ENCODE assay signal across 8 cellular contexts in the genomic region with DNA sequence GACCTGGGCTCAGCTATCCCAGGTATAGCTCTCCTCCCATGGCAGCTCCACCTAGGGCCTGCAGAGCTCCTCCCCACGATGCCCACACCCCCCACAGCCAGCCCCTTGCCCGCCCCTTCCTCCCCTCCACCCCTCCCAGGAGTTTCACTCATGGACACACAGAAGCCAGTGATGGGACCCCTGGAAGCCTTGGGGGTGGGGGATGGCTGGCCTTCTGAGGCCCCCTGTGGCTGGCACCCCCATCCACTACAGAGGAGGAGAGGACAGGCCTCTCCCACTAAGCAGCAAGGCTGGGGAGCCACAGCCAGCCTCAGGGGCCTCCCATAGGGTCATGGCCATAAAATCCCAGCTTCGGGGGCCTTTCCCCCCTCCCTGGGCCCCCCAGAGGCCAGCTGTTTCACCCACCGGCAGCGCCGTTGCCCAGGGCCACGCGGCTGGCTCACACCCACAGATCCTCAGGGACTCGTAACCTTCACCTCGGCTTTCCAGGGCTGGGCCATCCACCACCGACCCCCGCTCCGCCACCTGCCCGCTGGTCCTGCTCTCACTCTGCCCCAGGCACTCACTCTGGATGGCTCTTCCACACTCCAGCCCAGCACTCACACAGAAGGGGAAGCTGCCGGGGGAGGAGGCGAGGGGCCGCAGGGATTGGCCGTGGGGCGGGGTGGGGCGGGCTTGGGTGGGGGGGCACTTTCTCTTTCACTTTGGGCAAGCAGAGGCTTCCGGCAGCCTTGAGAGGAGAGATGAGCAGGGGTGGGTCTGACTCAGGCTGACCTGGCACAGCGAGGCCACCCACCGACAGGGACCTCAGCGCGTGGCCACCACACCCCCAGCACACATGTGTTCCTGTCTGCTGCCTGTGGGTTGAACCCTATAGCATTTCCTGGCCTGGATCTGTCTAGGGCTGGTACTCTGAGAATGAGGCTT. TPM values are rescaled to one million over a fixed set of nuclear protein-coding genes. Genes with fewer than 3 reads are reported as not detected.
DNase-seq lines count a peak whose midpoint lies in the region; ATAC-seq and TF ChIP-seq lines count a peak whose summit lies in the region.

No MANE protein-coding gene starts in this region.

- no peak overlapping the region for H3K27ac ChIP-seq in GM23338 (ENCODE audit: low read depth)

- DNase-seq in BJ (ENCODE audit: low read depth) (peak; percentile 34), GM23338 (ENCODE audit: low spot score) (peak; percentile 57), NCI-H69 (lab: John Stamatoyannopoulos, UW) (peak; percentile 89), midbrain (lab: John Stamatoyannopoulos, UW) (peak; percentile 48)
- peak; percentile 94 for DNase-seq in activated CD4-positive, alpha-beta memory T cell treated with anti-CD3 and anti-CD28 coated beads for 36 hours
- peak; percentile 71 for DNase-seq in effector CD4-positive, alpha-beta T cell
- DNase-seq in stimulated activated CD8-positive, alpha-beta memory T cell treated with anti-CD3 and anti-CD28 coated beads, Interleukin-2, amount 100 ng/mL, for 1 hour (ENCODE audit: low read depth in 2 of 2), result peak; percentile 38 to 55

- CTCF ChIA-PET in BJ (lab: Yijun Ruan, JAX), result interaction anchor here (1.0 kb wide), 2 partner anchors 17 to 48 kb away, joined by 3 to 4 read pairs; no protein-coding TSS in a partner anchor
- CTCF ChIA-PET in activated CD4-positive, alpha-beta memory T cell treated with anti-CD3 and anti-CD28 coated beads for 36 hours (lab: Charles Lee), result interaction anchor here (1.2 to 1.6 kb wide), 2 partner anchors 9 to 19 kb away, joined by 5 to 6 read pairs; a partner anchor contains a TSS

- H3F3A ChIP-seq in GM23338 (replicated peaks; ENCODE audit: low read depth), result peaks cover 21% of the 10 kb centered on the region

- peak overlapping the region; percentile 87 for H3K4me3 ChIP-seq in BJ (ENCODE audit: low read depth, low read length)
- H3K4me3 ChIP-seq in GM23338, result peak overlapping the region; percentile 86; the same call in 1 of the 2 replicates

- no peak overlapping the region for H2AFZ ChIP-seq in GM23338

- H3K36me3 Mint-ChIP-seq in GM23338 (ENCODE audit: low read depth), result peaks cover 8% of the 10 kb centered on the region; the same call in 2 of the 3 replicates
- H3K36me3 Mint-ChIP-seq in activated CD4-positive, alpha-beta memory T cell treated with anti-CD3 and anti-CD28 coated beads for 36 hours, result peaks cover 17% of the 10 kb centered on the region

- peak overlapping the region; percentile 95 for H3K4me2 ChIP-seq in GM23338

- H3K4me1 Mint-ChIP-seq in GM23338, result peaks cover 20% of the 10 kb centered on the region; the same call in 2 of the 3 replicates
- peaks cover 15% of the 10 kb centered on the region for H3K4me1 Mint-ChIP-seq in activated CD4-positive, alpha-beta memory T cell treated with anti-CD3 and anti-CD28 coated beads for 36 hours (ENCODE audit: low read depth)

- no peaks in the 10 kb centered on the region for H3K9me3 Mint-ChIP-seq in GM23338
- no peaks in the 10 kb centered on the region for H3K9me3 Mint-ChIP-seq in activated CD4-positive, alpha-beta memory T cell treated with anti-CD3 and anti-CD28 coated beads for 36 hours

- peaks cover 12% of the 10 kb centered on the region; the same call in 1 of the 2 replicates for H3K4me1 ChIP-seq in GM23338 (ENCODE audit: insufficient read depth)

- TF ChIP-seq CTCF in BJ (IDR thresholded peaks at IDR 0.05; ENCODE audit: insufficient read depth, low read depth, low read length), result no peak
- no peak for TF ChIP-seq CTCF in GM23338 (conservative IDR thresholded peaks at IDR 0.05; ENCODE audit: low read depth in 2 of 2)

- no peaks in the 10 kb centered on the region for H3K27me3 ChIP-seq in BJ (ENCODE audit: control insufficient read depth, insufficient read depth, low read length)
- H3K27me3 ChIP-seq in GM23338 (ENCODE audit: insufficient read depth), result no peaks in the 10 kb centered on the region

- H3K27ac Mint-ChIP-seq in GM23338, result no peak overlapping the region; the same call in 1 of the 2 replicates
- peak overlapping the region; percentile 76 for H3K27ac Mint-ChIP-seq in activated CD4-positive, alpha-beta memory T cell treated with anti-CD3 and anti-CD28 coated beads for 36 hours

- no peaks in the 10 kb centered on the region for H3K9me2 ChIP-seq in GM23338 (ENCODE audit: insufficient read depth)

- peaks cover 5% of the 10 kb centered on the region for H3K27me3 Mint-ChIP-seq in GM23338 (ENCODE audit: insufficient read depth, low read depth, poor library complexity)
- H3K27me3 Mint-ChIP-seq in activated CD4-positive, alpha-beta memory T cell treated with anti-CD3 and anti-CD28 coated beads for 36 hours, result no peaks in the 10 kb centered on the region

- no peaks in the 10 kb centered on the region; the same call in 1 of the 2 replicates for H3K79me2 ChIP-seq in GM23338 (replicated peaks; ENCODE audit: insufficient read depth)

- intact Hi-C loops in activated CD4-positive, alpha-beta memory T cell treated with anti-CD3 and anti-CD28 coated beads for 36 hours (cut with micrococcal nuclease), result loop anchor here (1.0 to 10.0 kb wide), 8 partner anchors 9 to 381 kb away; a partner anchor contains a TSS

- POLR2A ChIA-PET in BJ (lab: Charles Lee), result interaction anchor here (0.6 to 0.7 kb wide), 2 partner anchors 24 to 45 kb away, joined by 3 to 4 read pairs; no protein-coding TSS in a partner anchor
- POLR2A ChIA-PET in activated CD4-positive, alpha-beta memory T cell treated with anti-CD3 and anti-CD28 coated beads for 36 hours (lab: Charles Lee), result interaction anchor here (0.6 to 2.5 kb wide), 7 partner anchors 10 to 515 kb away, joined by 3 to 14 read pairs (median 6); a partner anchor contains a TSS

- 0 out of 2 replicates have a peak, but pooled peaks cover 3% of the 10 kb centered on the region for H4K20me1 ChIP-seq in GM23338 (replicated peaks; ENCODE audit: insufficient read depth)

- ATAC-seq in GM23338, result peak; percentile 24
- ATAC-seq in GM18873 (IDR thresholded peaks at IDR 0.05; ENCODE audit: low FRiP score, unreplicated experiment), result no peak

- H3K36me3 ChIP-seq in BJ (ENCODE audit: control insufficient read depth, insufficient read depth, low read length) (peaks cover 11% of the 10 kb centered on the region), GM23338 (ENCODE audit: insufficient read depth) (no peaks in the 10 kb centered on the region)

- peak overlapping the region; percentile 81 for H3K4me3 Mint-ChIP-seq in GM23338
- H3K4me3 Mint-ChIP-seq in activated CD4-positive, alpha-beta memory T cell treated with anti-CD3 and anti-CD28 coated beads for 36 hours, result peak overlapping the region; percentile 81

TF ChIP-seq in GM23338, 12 proteins besides CTCF, POLR2A, EP300 and RAD21 (continues in another document):
- no peak for TF ChIP-seq ZNF331 (CRISPR knock-in tag; IDR thresholded peaks at IDR 0.05; ENCODE audit: low read depth)
- TF ChIP-seq JUNB (IDR thresholded peaks at IDR 0.05; ENCODE audit: unreplicated experiment), result no peak
- TF ChIP-seq CREB1 (CRISPR knock-in tag; IDR thresholded peaks at IDR 0.05; ENCODE audit: low read depth), result no peak
- TF ChIP-seq STAT1 (IDR thresholded peaks at IDR 0.05; ENCODE audit: unreplicated experiment), result no peak
- no peak for TF ChIP-seq EZH2 (IDR thresholded peaks at IDR 0.05; ENCODE audit: low read depth, unreplicated experiment)

RNA-seq across cellular contexts. Expression of a gene that starts 2.2 kb away (rescaled TPM):
- polyA plus RNA-seq in BJ (2011; rRNA removed) (12.4 and 25.5 TPM in 2 replicates), GM23338 (2016; fragmentation: Nextera tagmentation; extraction: Ambion mirVana) (20.2 and 21.0 TPM in 2 replicates)
- polyA minus RNA-seq in BJ (2011; rRNA and poly(A)+ RNA removed), result 12.1 and 14.6 TPM in 2 replicates
- 41.2 and 46.4 TPM in 2 replicates for total RNA-seq in GM23338 (2014; rRNA removed; shearing (Covaris generic))
- 10 to 100 TPM; 28.4 to 32.2 TPM for total RNA-seq in activated CD4-positive, alpha-beta memory T cell treated with anti-CD3 and anti-CD28 coated beads for 36 hours

RNA-seq across cellular contexts. Expression of a gene that starts 6.0 kb away (rescaled TPM):
- polyA plus RNA-seq in BJ (2011; rRNA removed), result 0.23 and 0.25 TPM in 2 replicates
- polyA minus RNA-seq in BJ (2011; rRNA and poly(A)+ RNA removed), result 0.26 TPM in 1 of 2 replicates, not detected in the other
- 3.1 and 5.5 TPM in 2 replicates for total RNA-seq in GM23338 (2014; rRNA removed; shearing (Covaris generic))
- 4.8 and 5.7 TPM in 2 replicates for polyA plus RNA-seq in GM23338 (2016; fragmentation: Nextera tagmentation; extraction: Ambion mirVana)
- 1 to 10 TPM in 1 of 2 experiments, under 1 TPM in 1; 0.68 to 1.1 TPM for total RNA-seq in activated CD4-positive, alpha-beta memory T cell treated with anti-CD3 and anti-CD28 coated beads for 36 hours

RNA-seq across cellular contexts. Expression of a gene that starts 9.1 kb away (rescaled TPM):
- polyA plus RNA-seq in BJ (2011; rRNA removed) (6.8 and 11.2 TPM in 2 replicates), GM23338 (2016; fragmentation: Nextera tagmentation; extraction: Ambion mirVana) (22.7 and 25.6 TPM in 2 replicates)
- polyA minus RNA-seq in BJ (2011; rRNA and poly(A)+ RNA removed), result 3.6 and 4.8 TPM in 2 replicates
- 26.0 and 37.6 TPM in 2 replicates for total RNA-seq in GM23338 (2014; rRNA removed; shearing (Covaris generic))
- total RNA-seq in activated CD4-positive, alpha-beta memory T cell treated with anti-CD3 and anti-CD28 coated beads for 36 hours, result 10 to 100 TPM; 28.3 to 32.1 TPM

RNA-seq across cellular contexts. Expression of a gene that starts 13.9 kb away (rescaled TPM):
- polyA plus RNA-seq in BJ (2011; rRNA removed) (1,103 and 1,199 TPM in 2 replicates), GM23338 (2016; fragmentation: Nextera tagmentation; extraction: Ambion mirVana) (1,782 and 2,023 TPM in 2 replicates)
- 580 and 714 TPM in 2 replicates for polyA minus RNA-seq in BJ (2011; rRNA and poly(A)+ RNA removed)
- total RNA-seq in GM23338 (2014; rRNA removed; shearing (Covaris generic)), result 428 and 518 TPM in 2 replicates
- total RNA-seq in activated CD4-positive, alpha-beta memory T cell treated with anti-CD3 and anti-CD28 coated beads for 36 hours, result 1,000 to 10,000 TPM; 2,941 to 2,963 TPM

RNA-seq across cellular contexts. Expression of a gene that starts 18.6 kb away (rescaled TPM):
- polyA plus RNA-seq in BJ (2011; rRNA removed), result 14.5 and 37.9 TPM in 2 replicates
- 10.2 and 12.1 TPM in 2 replicates for polyA minus RNA-seq in BJ (2011; rRNA and poly(A)+ RNA removed)
- total RNA-seq in GM23338 (2014; rRNA removed; shearing (Covaris generic)), result 28.0 and 51.0 TPM in 2 replicates
- polyA plus RNA-seq in GM23338 (2016; fragmentation: Nextera tagmentation; extraction: Ambion mirVana), result 39.3 and 44.9 TPM in 2 replicates
- 10 to 100 TPM; 36.6 to 39.1 TPM for total RNA-seq in activated CD4-positive, alpha-beta memory T cell treated with anti-CD3 and anti-CD28 coated beads for 36 hours

Comparison
In these comparisons a context has a peak if more than half of its experiments do, and no peak if none do; other contexts are left out.
1. DNase-seq: peak in every context shown above with its lines; median percentile 94 in activated CD4-positive, alpha-beta memory T cell treated with anti-CD3 and anti-CD28 coated beads for 36 hours; 89 in NCI-H69; 71 in effector CD4-positive, alpha-beta T cell; 57 in GM23338; 48 in midbrain; 46 in stimulated activated CD8-positive, alpha-beta memory T cell treated with anti-CD3 and anti-CD28 coated beads, Interleukin-2, amount 100 ng/mL, for 1 hour; 34 in BJ.